In the genomic region with DNA sequence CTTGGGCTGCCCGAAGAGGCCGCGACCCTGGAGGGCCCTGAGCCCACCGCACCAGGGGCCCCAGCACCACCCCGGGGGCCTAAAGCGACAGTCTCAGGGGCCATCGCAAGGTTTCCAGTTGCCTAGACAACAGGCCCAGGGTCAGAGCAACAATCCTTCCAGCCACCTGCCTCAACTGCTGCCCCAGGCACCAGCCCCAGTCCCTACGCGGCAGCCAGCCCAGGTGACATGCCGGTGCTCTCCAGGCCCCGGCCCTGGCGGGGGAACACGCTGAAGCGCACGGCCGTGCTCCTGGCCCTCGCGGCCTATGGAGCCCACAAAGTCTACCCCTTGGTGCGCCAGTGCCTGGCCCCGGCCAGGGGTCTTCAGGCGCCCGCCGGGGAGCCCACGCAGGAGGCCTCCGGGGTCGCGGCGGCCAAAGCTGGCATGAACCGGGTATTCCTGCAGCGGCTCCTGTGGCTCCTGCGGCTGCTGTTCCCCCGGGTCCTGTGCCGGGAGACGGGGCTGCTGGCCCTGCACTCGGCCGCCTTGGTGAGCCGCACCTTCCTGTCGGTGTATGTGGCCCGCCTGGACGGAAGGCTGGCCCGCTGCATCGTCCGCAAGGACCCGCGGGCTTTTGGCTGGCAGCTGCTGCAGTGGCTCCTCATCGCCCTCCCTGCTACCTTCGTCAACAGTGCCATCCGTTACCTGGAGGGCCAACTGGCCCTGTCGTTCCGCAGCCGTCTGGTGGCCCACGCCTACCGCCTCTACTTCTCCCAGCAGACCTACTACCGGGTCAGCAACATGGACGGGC, we compare ENCODE assay signal across 8 cellular contexts. TPM values are rescaled to one million over a fixed set of nuclear protein-coding genes. Genes with fewer than 3 reads are reported as not detected.
DNase-seq lines count a peak whose midpoint lies in the region; ATAC-seq and TF ChIP-seq lines count a peak whose summit lies in the region.

No MANE protein-coding gene starts in this region.

- H3K9me3 ChIP-seq in MM.1S (replicated peaks; ENCODE audit: insufficient read depth, low read length) (no peaks in the 10 kb centered on the region), neuron (ENCODE audit: low read length) (no peaks in the 10 kb centered on the region)

- H2AFZ ChIP-seq in MM.1S (ENCODE audit: low read length) (no peak overlapping the region), neuron (ENCODE audit: low read depth, low read length) (no peak overlapping the region)

- H3K27ac ChIP-seq in MM.1S (ENCODE audit: low read length) = peak overlapping the region; percentile 52; the same call in 1 of the 2 replicates

- H4K20me1 ChIP-seq in MM.1S (ENCODE audit: insufficient read depth, low read length) = no peaks in the 10 kb centered on the region

- peak overlapping the region; percentile 71; the same call in 1 of the 2 replicates for H3K9ac ChIP-seq in MM.1S (ENCODE audit: low read length)

- TF ChIP-seq CTCF in MM.1S (IDR thresholded peaks at IDR 0.05; ENCODE audit: low read length) = no peak

- DNase-seq in activated T-cell treated with anti-CD3 and anti-CD28 coated beads, Interleukin-2, amount 50 U/mL, for 4 hours = no peak
- no peak for DNase-seq in activated T-cell treated with anti-CD3 and anti-CD28 coated beads for 4 hours
- DNase-seq in MM.1S = no peak
- DNase-seq in amniotic stem cell (lab: John Stamatoyannopoulos, UW) = no peak

- H3K27me3 Mint-ChIP-seq in activated T-cell treated with anti-CD3 and anti-CD28 coated beads, Interleukin-2, amount 50 U/mL, for 4 hours (ENCODE audit: low read depth) = no peaks in the 10 kb centered on the region
- no peaks in the 10 kb centered on the region for H3K27me3 Mint-ChIP-seq in dendritic cell treated with granulocyte-macrophage colony-stimulating factor and Interleukin-4, amounts not matched to agents 40 ng/mL and 50 ng/mL, for 4 days

- H3F3A ChIP-seq in MM.1S (ENCODE audit: insufficient read depth, low read length) = no peaks in the 10 kb centered on the region

- H3K9me2 ChIP-seq in MM.1S (replicated peaks; ENCODE audit: insufficient read depth, low read length) = no peaks in the 10 kb centered on the region

- peak in 1 of 2 donors; percentile 3 for ATAC-seq in activated T-cell treated with anti-CD3 and anti-CD28 coated beads, Interleukin-2, amount 50 U/mL, for 4 hours
- ATAC-seq in HG03097 (IDR thresholded peaks at IDR 0.05; ENCODE audit: low FRiP score, unreplicated experiment) (no peak), GM18502 (IDR thresholded peaks at IDR 0.05; ENCODE audit: poor library complexity, unreplicated experiment) (no peak)

- H3K27ac Mint-ChIP-seq in dendritic cell treated with granulocyte-macrophage colony-stimulating factor and Interleukin-4, amounts not matched to agents 40 ng/mL and 50 ng/mL, for 4 days = peak overlapping the region; percentile 92

- peaks cover 5% of the 10 kb centered on the region for H3K36me3 Mint-ChIP-seq in activated T-cell treated with anti-CD3 and anti-CD28 coated beads, Interleukin-2, amount 50 U/mL, for 4 hours (ENCODE audit: insufficient read depth)
- peaks cover 57% of the 10 kb centered on the region for H3K36me3 Mint-ChIP-seq in dendritic cell treated with granulocyte-macrophage colony-stimulating factor and Interleukin-4, amounts not matched to agents 40 ng/mL and 50 ng/mL, for 4 days (ENCODE audit: low read depth)

- H3K4me3 ChIP-seq in MM.1S (ENCODE audit: low read length) (peak overlapping the region; percentile 61), neuron (ENCODE audit: low read length) (peak overlapping the region; percentile 41)

- no peaks in the 10 kb centered on the region for H3K27me3 ChIP-seq in MM.1S (replicated peaks; ENCODE audit: insufficient read depth, low read length)
- H3K27me3 ChIP-seq in neuron (ENCODE audit: insufficient read depth, low read length) = no peaks in the 10 kb centered on the region

- peak overlapping the region; percentile 62 for H3K4me3 Mint-ChIP-seq in activated T-cell treated with anti-CD3 and anti-CD28 coated beads, Interleukin-2, amount 50 U/mL, for 4 hours
- H3K4me3 Mint-ChIP-seq in dendritic cell treated with granulocyte-macrophage colony-stimulating factor and Interleukin-4, amounts not matched to agents 40 ng/mL and 50 ng/mL, for 4 days = peak overlapping the region; percentile 75

- intact Hi-C loops in dendritic cell treated with granulocyte-macrophage colony-stimulating factor and Interleukin-4, amounts not matched to agents 40 ng/mL and 50 ng/mL, for 4 days (cut with micrococcal nuclease) = no loop called here

- H3K9me3 Mint-ChIP-seq in activated T-cell treated with anti-CD3 and anti-CD28 coated beads, Interleukin-2, amount 50 U/mL, for 4 hours = no peaks in the 10 kb centered on the region
- H3K9me3 Mint-ChIP-seq in dendritic cell treated with granulocyte-macrophage colony-stimulating factor and Interleukin-4, amounts not matched to agents 40 ng/mL and 50 ng/mL, for 4 days = no peaks in the 10 kb centered on the region

- peaks cover 27% of the 10 kb centered on the region for H3K4me1 Mint-ChIP-seq in activated T-cell treated with anti-CD3 and anti-CD28 coated beads, Interleukin-2, amount 50 U/mL, for 4 hours (ENCODE audit: low read depth)
- H3K4me1 Mint-ChIP-seq in dendritic cell treated with granulocyte-macrophage colony-stimulating factor and Interleukin-4, amounts not matched to agents 40 ng/mL and 50 ng/mL, for 4 days (ENCODE audit: low read depth) = peaks cover 40% of the 10 kb centered on the region

- peaks cover 37% of the 10 kb centered on the region for H3K79me2 ChIP-seq in MM.1S (ENCODE audit: low read length)

- H3K4me2 ChIP-seq in MM.1S (ENCODE audit: low read depth, low read length) = peak overlapping the region; percentile 81

- H3K4me1 ChIP-seq in MM.1S (ENCODE audit: low read length) (peaks cover 17% of the 10 kb centered on the region), neuron (ENCODE audit: insufficient read depth, low read length) (peaks cover 35% of the 10 kb centered on the region)

- H3K36me3 ChIP-seq in MM.1S (replicated peaks; ENCODE audit: insufficient read depth, low read length) (no peaks in the 10 kb centered on the region), neuron (ENCODE audit: insufficient read depth, low read length) (peaks cover 4% of the 10 kb centered on the region)

RNA-seq across cellular contexts. Expression of a gene that starts 0.6 kb away (rescaled TPM):
- 1 to 10 TPM; 2.6 to 3.4 (median 3.1) TPM for total RNA-seq in activated T-cell treated with anti-CD3 and anti-CD28 coated beads, Interleukin-2, amount 50 U/mL, for 4 hours

RNA-seq across cellular contexts. Expression of a gene that starts 1.0 kb away (rescaled TPM):
- 100 to 1,000 TPM; 134 to 176 (median 151) TPM for total RNA-seq in activated T-cell treated with anti-CD3 and anti-CD28 coated beads, Interleukin-2, amount 50 U/mL, for 4 hours

RNA-seq across cellular contexts. Expression of a gene that starts 37.5 kb away (rescaled TPM):
- 1 to 10 TPM; 1.1 to 1.9 (median 1.6) TPM for total RNA-seq in activated T-cell treated with anti-CD3 and anti-CD28 coated beads, Interleukin-2, amount 50 U/mL, for 4 hours

RNA-seq across cellular contexts. Expression of a gene that starts 38.8 kb away (rescaled TPM):
- under 1 TPM; 0.40 to 0.66 (median 0.46) TPM for total RNA-seq in activated T-cell treated with anti-CD3 and anti-CD28 coated beads, Interleukin-2, amount 50 U/mL, for 4 hours

RNA-seq across cellular contexts. Expression of a gene that starts 51.6 kb away (rescaled TPM):
- under 1 TPM; 0.26 to 0.71 (median 0.51) TPM for total RNA-seq in activated T-cell treated with anti-CD3 and anti-CD28 coated beads, Interleukin-2, amount 50 U/mL, for 4 hours
